ENCODE assay signal across 30 cellular contexts in genomic region chr3:27293954-27294353, GRCh38.
DNase-seq lines count a peak whose midpoint lies in the region; ATAC-seq, FAIRE-seq and TF ChIP-seq lines count a peak whose summit lies in the region.
"Had no signal": no experiment of that assay in that cellular context is flagged by ENCODE, and none has a peak within 500 bp of the region (broad histone marks: within the 10 kb centered on the region; RNA-seq: fewer than 3 reads in every experiment).

No MANE protein-coding gene starts in this region.

- no peak overlapping the region for H3K9ac ChIP-seq in H1 (replicated peaks in 1 of 4; ENCODE audit: extremely low read depth in 1 of 4, low read depth in 3 of 4, low read length in 3 of 4)
- H3K9ac ChIP-seq: BLaER1 had no signal

- H3K4me3 Mint-ChIP-seq in T-cell = no peak overlapping the region
- H3K4me3 Mint-ChIP-seq: activated CD4-positive, alpha-beta memory T cell treated with anti-CD3 and anti-CD28 coated beads, Interleukin-2, amount 10 ng/mL, durations not matched to agents 7 days and 5 days; activated naive CD8-positive, alpha-beta T cell treated with anti-CD3 and anti-CD28 coated beads for 36 hours; stimulated activated naive B cell treated with anti-CD40 and anti-IgM and Interleukin-4, amounts not matched to agents 10 μg/mL and 1 μg/mL and 100 μg/mL, for 72 hours had no signal

- no peak overlapping the region for H2AK5ac ChIP-seq in H1 (ENCODE audit: low read depth, low read length)

- no peaks in the 10 kb centered on the region for H3K79me1 ChIP-seq in H1 (ENCODE audit: low read depth, low read length)

- H3K36me3 ChIP-seq in H1 (ENCODE audit: control insufficient read depth in 2 of 4, insufficient read depth in 4 of 4, low read length in 3 of 4) (no peaks in the 10 kb centered on the region), lower lobe of right lung (no peaks in the 10 kb centered on the region)
- H3K36me3 ChIP-seq: esophagus squamous epithelium, HAP-1, suprapubic skin, vagina had no signal

- H2BK20ac ChIP-seq in H1 (ENCODE audit: low read length) = no peak overlapping the region

- H4K8ac ChIP-seq in H1 (ENCODE audit: extremely low read depth, insufficient read depth, low read length) = no peak overlapping the region

- H3K23ac ChIP-seq in H1 (ENCODE audit: insufficient read length) = no peak overlapping the region

- DNase-seq in EH (ENCODE audit: low read depth) = peak; percentile 24
- peak; percentile 24 for DNase-seq in RPMI7951 (ENCODE audit: low read depth)
- no peak for DNase-seq in H1 (ENCODE audit: low read depth in 1 of 2, low spot score in 2 of 2)
- DNase-seq in lower lobe of right lung = no peak
- DNase-seq in T-cell = no peak
- DNase-seq in stimulated activated CD4-positive, alpha-beta T cell treated with anti-CD3 and anti-CD28 coated beads, Interleukin-4, amount 100 ng/mL, for 1 hour = no peak
- no peak for DNase-seq in foreskin melanocyte
- DNase-seq in KG1 (lab: John Stamatoyannopoulos, UW) = no peak
- DNase-seq: ACHN; activated CD4-positive, alpha-beta memory T cell treated with anti-CD3 and anti-CD28 coated beads, Interleukin-2, amount 10 ng/mL, durations not matched to agents 7 days and 5 days; activated CD4-positive, CD25-positive, alpha-beta regulatory T cell; activated naive CD8-positive, alpha-beta T cell treated with anti-CD3 and anti-CD28 coated beads for 36 hours; body of pancreas; Caco-2; DMS79 treated with DMSO at 0.1 percent for 48 hours; esophagus squamous epithelium; head of caudate nucleus; NCI-H1105 treated with DMSO at 0.1 percent for 48 hours; NCI-H2029; NCI-H226; NCI-H774; occipital lobe; stimulated activated naive B cell treated with anti-CD40 and anti-IgM and Interleukin-4, amounts not matched to agents 10 μg/mL and 1 μg/mL and 100 μg/mL, for 72 hours; T-helper 9 cell had no signal

- H2AFZ ChIP-seq in H1 (ENCODE audit: low read length) = peak overlapping the region; percentile 48

- TF ChIP-seq CTCF in H1 (IDR thresholded peaks at IDR 0.05; ENCODE audit: control extremely low read depth in 1 of 3, insufficient read depth in 1 of 3, low read depth in 1 of 3, low read length in 3 of 3) = no peak
- TF ChIP-seq CTCF in lower lobe of right lung (IDR thresholded peaks at IDR 0.05) = no peak

- peaks cover 0 to 7% (median 0%) of the 10 kb centered on the region in 3 donors for H3K9me3 Mint-ChIP-seq in T-cell
- H3K9me3 Mint-ChIP-seq: activated CD4-positive, alpha-beta memory T cell treated with anti-CD3 and anti-CD28 coated beads, Interleukin-2, amount 10 ng/mL, durations not matched to agents 7 days and 5 days; activated naive CD8-positive, alpha-beta T cell treated with anti-CD3 and anti-CD28 coated beads for 36 hours had no signal

- H3K4me2 ChIP-seq in H1 (ENCODE audit: insufficient read depth in 1 of 2, low read depth in 2 of 2, low read length in 2 of 2) = no peak overlapping the region
- H3K4me2 ChIP-seq: BLaER1, smooth muscle cell had no signal

- H3K4me3 ChIP-seq in H1 (ENCODE audit: extremely low read depth in 1 of 4, insufficient read depth in 2 of 4, low read depth in 3 of 4, low read length in 4 of 4) (no peak overlapping the region), lower lobe of right lung (no peak overlapping the region)
- H3K4me3 ChIP-seq: BLaER1, body of pancreas, coronary artery, esophagus squamous epithelium, HAP-1, smooth muscle cell, suprapubic skin, vagina had no signal

- H3K4me1 Mint-ChIP-seq in T-cell = no peaks in the 10 kb centered on the region
- H3K4me1 Mint-ChIP-seq: activated CD4-positive, alpha-beta memory T cell treated with anti-CD3 and anti-CD28 coated beads, Interleukin-2, amount 10 ng/mL, durations not matched to agents 7 days and 5 days; activated naive CD8-positive, alpha-beta T cell treated with anti-CD3 and anti-CD28 coated beads for 36 hours; stimulated activated naive B cell treated with anti-CD40 and anti-IgM and Interleukin-4, amounts not matched to agents 10 μg/mL and 1 μg/mL and 100 μg/mL, for 72 hours had no signal

- no peak for TF ChIP-seq RAD21 in H1 (IDR thresholded peaks at IDR 0.05 in 1 of 2, conservative IDR thresholded peaks at IDR 0.05 in 1 of 2; ENCODE audit: low read depth in 2 of 2, low read length in 2 of 2)

- H3K9me3 ChIP-seq in H1 (ENCODE audit: insufficient read depth in 2 of 2, low read depth in 1 of 2, low read length in 1 of 2) (peaks cover 0 to 2% of the 10 kb centered on the region in 2 experiments; a peak in 1 of 4 replicates), lower lobe of right lung (no peaks in the 10 kb centered on the region)
- H3K9me3 ChIP-seq: HAP-1, vagina had no signal

- CTCF ChIA-PET in H1 (lab: Charles Lee; ENCODE audit: partially characterized antibody) (interaction anchor here (1.0 to 3.6 kb wide), 3 partner anchors 11 to 65 kb away, joined by 3 to 9 read pairs (median 3); no protein-coding TSS in a partner anchor), T-cell (lab: Charles Lee) (no interaction called here)

- WGBS in H1 (ENCODE audit: extremely low coverage in 1 of 2, insufficient coverage in 1 of 2, insufficient read length in 1 of 2, insufficient replicate concordance in 2 of 2, low coverage in 1 of 2, low lambda C conversion rate in 2 of 2, missing lambda C conversion rate in 1 of 2), 2 experiments = 93% methylated on average over 2 of the region's 2 CpGs; no CpG with 5 or more reads in 1 of the 2 experiments

- no peak overlapping the region for H2BK15ac ChIP-seq in H1 (ENCODE audit: low read length)

- no peaks in the 10 kb centered on the region for H3K4me1 ChIP-seq in H1 (replicated peaks in 1 of 4; ENCODE audit: control insufficient read depth in 3 of 4, insufficient read depth in 4 of 4, low read length in 3 of 4)
- no peaks in the 10 kb centered on the region for H3K4me1 ChIP-seq in lower lobe of right lung
- H3K4me1 ChIP-seq: BLaER1, body of pancreas, Caco-2, suprapubic skin, vagina had no signal

- H4K91ac ChIP-seq in H1 (replicated peaks; ENCODE audit: insufficient read length, low read length) = no peak overlapping the region

- FAIRE-seq in H1 (lab: Jason Lieb, UNC) = no peak

- intact Hi-C loops in lower lobe of right lung (cut with DNase I) = no loop called here

- no peaks in the 10 kb centered on the region for H3K27me3 Mint-ChIP-seq in T-cell
- H3K27me3 Mint-ChIP-seq: activated CD4-positive, alpha-beta memory T cell treated with anti-CD3 and anti-CD28 coated beads, Interleukin-2, amount 10 ng/mL, durations not matched to agents 7 days and 5 days; activated naive CD8-positive, alpha-beta T cell treated with anti-CD3 and anti-CD28 coated beads for 36 hours; stimulated activated naive B cell treated with anti-CD40 and anti-IgM and Interleukin-4, amounts not matched to agents 10 μg/mL and 1 μg/mL and 100 μg/mL, for 72 hours had no signal

- H3K27me3 ChIP-seq in H1 (replicated peaks in 1 of 4; ENCODE audit: control insufficient read depth in 3 of 4, extremely low read depth in 1 of 4, insufficient read depth in 3 of 4, low read length in 3 of 4) = no peaks in the 10 kb centered on the region
- H3K27me3 ChIP-seq in lower lobe of right lung (ENCODE audit: low read depth) = no peaks in the 10 kb centered on the region
- H3K27me3 ChIP-seq: BLaER1, body of pancreas, esophagus squamous epithelium, suprapubic skin, vagina had no signal

- no peak overlapping the region for H3K27ac Mint-ChIP-seq in T-cell
- H3K27ac Mint-ChIP-seq: activated CD4-positive, alpha-beta memory T cell treated with anti-CD3 and anti-CD28 coated beads, Interleukin-2, amount 10 ng/mL, durations not matched to agents 7 days and 5 days; activated naive CD8-positive, alpha-beta T cell treated with anti-CD3 and anti-CD28 coated beads for 36 hours; stimulated activated naive B cell treated with anti-CD40 and anti-IgM and Interleukin-4, amounts not matched to agents 10 μg/mL and 1 μg/mL and 100 μg/mL, for 72 hours had no signal

- H3K14ac ChIP-seq in H1 (ENCODE audit: insufficient read length) = no peak overlapping the region

- H3K56ac ChIP-seq in H1 (replicated peaks; ENCODE audit: insufficient read length, low read depth, low read length) = no peak overlapping the region

- no peaks in the 10 kb centered on the region for H4K20me1 ChIP-seq in H1 (replicated peaks in 1 of 2; ENCODE audit: control insufficient read depth in 1 of 2, insufficient read depth in 2 of 2, low read length in 2 of 2)
- H4K20me1 ChIP-seq: BLaER1 had no signal

- no peak for TF ChIP-seq EP300 in H1 (IDR thresholded peaks at IDR 0.05; ENCODE audit: borderline replicate concordance in 1 of 2, low read depth in 2 of 2, low read length in 2 of 2)

- ATAC-seq in lower lobe of right lung = peak; percentile 27 to 57
- no peak for ATAC-seq in T-cell (replicated peaks in 1 of 4)
- ATAC-seq: body of pancreas; stimulated activated naive B cell treated with anti-CD40 and anti-IgM and Interleukin-4, amounts not matched to agents 10 μg/mL and 1 μg/mL and 100 μg/mL, for 72 hours had no signal

- H4K5ac ChIP-seq in H1 (ENCODE audit: insufficient read length, low read depth, low read length) = no peak overlapping the region

- H2BK12ac ChIP-seq in H1 (ENCODE audit: low read depth, low read length) = no peak overlapping the region

- no peak overlapping the region for H3K4ac ChIP-seq in H1 (replicated peaks; ENCODE audit: insufficient read length, low read depth, low read length)

- no peaks in the 10 kb centered on the region for H3K79me2 ChIP-seq in H1 (ENCODE audit: control insufficient read depth in 1 of 2, insufficient read depth in 2 of 2, low read length in 2 of 2)

- no peak overlapping the region for H3K18ac ChIP-seq in H1 (ENCODE audit: extremely low read depth, low read length)

- no peaks in the 10 kb centered on the region for H3K23me2 ChIP-seq in H1 (ENCODE audit: low read depth, low read length)

- TF ChIP-seq POLR2A in H1 (IDR thresholded peaks at IDR 0.05; ENCODE audit: control extremely low read depth in 1 of 2, low read depth in 2 of 2, low read length in 2 of 2) = no peak

- no peak overlapping the region for H2BK120ac ChIP-seq in H1 (replicated peaks; ENCODE audit: low read depth, low read length)

- POLR2A ChIA-PET in H1 (lab: Charles Lee; ENCODE audit: partially characterized antibody) = no interaction called here
- POLR2A ChIA-PET in T-cell (lab: Charles Lee) = no interaction called here

- H2BK5ac ChIP-seq in H1 (ENCODE audit: low read depth, low read length) = no peak overlapping the region

- no peak overlapping the region for H3K27ac ChIP-seq in H1 (ENCODE audit: low read depth, low read length)
- no peak overlapping the region for H3K27ac ChIP-seq in lower lobe of right lung
- H3K27ac ChIP-seq: BLaER1, body of pancreas, suprapubic skin, vagina had no signal

- H3K36me3 Mint-ChIP-seq in T-cell = peaks cover 6% of the 10 kb centered on the region

TF ChIP-seq in H1, 55 proteins besides CTCF, POLR2A, EP300 and RAD21 (continues in another document):
- no peak for TF ChIP-seq BRCA1 (IDR thresholded peaks at IDR 0.05; ENCODE audit: low read depth, low read length)
- no peak for TF ChIP-seq NRF1 (IDR thresholded peaks at IDR 0.05; ENCODE audit: low read depth, low read length)
- no peak for TF ChIP-seq YY1 (IDR thresholded peaks at IDR 0.05; ENCODE audit: low read depth, low read length)

Comparison
In these comparisons a context has a peak if more than half of its experiments do, and no peak if none do; other contexts are left out.
1. DNase-seq: peak in EH (single experiment) and RPMI7951 (single experiment); none in H1 (0 of 2), lower lobe of right lung (single experiment), T-cell (0 of 34), stimulated activated CD4-positive, alpha-beta T cell treated with anti-CD3 and anti-CD28 coated beads, Interleukin-4, amount 100 ng/mL, for 1 hour (single experiment), foreskin melanocyte (single experiment) and KG1 (single experiment).
2. ATAC-seq: peak in lower lobe of right lung (2 of 2); none in T-cell (0 of 4).